ENCODE assay signal across 8 cellular contexts in genomic region chr19:51703655-51704515, GRCh38. TPM values are rescaled to one million over a fixed set of nuclear protein-coding genes. Genes with fewer than 3 reads are reported as not detected.
DNase-seq lines count a peak whose midpoint lies in the region; ATAC-seq and TF ChIP-seq lines count a peak whose summit lies in the region.

No MANE protein-coding gene starts in this region.

- H3K4me3 Mint-ChIP-seq in type B pancreatic cell = peak overlapping the region; percentile 88

- H3K4me3 ChIP-seq in SU-DHL-6 (ENCODE audit: insufficient read depth, low read length, poor library complexity, severe bottlenecking) = peak overlapping the region; percentile 77
- H3K4me3 ChIP-seq in adipocyte (ENCODE audit: low read length) = peak overlapping the region; percentile 96
- H3K4me3 ChIP-seq in heart left ventricle = peak overlapping the region; percentile 28 to 77 (median 66)

- H3K27ac Mint-ChIP-seq in type B pancreatic cell = peak overlapping the region; percentile 98

- no peaks in the 10 kb centered on the region for H4K20me1 ChIP-seq in SU-DHL-6 (ENCODE audit: low read depth, low read length)

- no peaks in the 10 kb centered on the region for H3K9me3 Mint-ChIP-seq in type B pancreatic cell

- DNase-seq in EH (ENCODE audit: low read depth) (peak; percentile 92), LoVo (ENCODE audit: low spot score) (peak; percentile 67), adipocyte (ENCODE audit: low read depth) (peak; percentile 98), heart left ventricle (peak; percentile 97 to 98 (median 98)), posterior cingulate gyrus (peak; percentile 85 to 99 (median 93)), type B pancreatic cell (ENCODE audit: extremely low spot score, unreplicated experiment) (peak; percentile 96)

- peak overlapping the region; percentile 75 for H2AFZ ChIP-seq in SU-DHL-6 (ENCODE audit: low read depth, low read length, severe bottlenecking)

- no peaks in the 10 kb centered on the region for H3F3A ChIP-seq in SU-DHL-6 (ENCODE audit: insufficient read depth)

- H3K4me1 Mint-ChIP-seq in type B pancreatic cell (ENCODE audit: unreplicated experiment) = peaks cover 28% of the 10 kb centered on the region

- H3K4me1 ChIP-seq in adipocyte (ENCODE audit: control insufficient read depth, insufficient read depth, low read length) (peaks cover 23% of the 10 kb centered on the region), heart left ventricle (peaks cover 0 to 37% (median 22%) of the 10 kb centered on the region in 12 donors)

- H3K9ac ChIP-seq in SU-DHL-6 (ENCODE audit: low read length) = peak overlapping the region; percentile 81
- H3K9ac ChIP-seq in adipocyte (ENCODE audit: low read length) = peak overlapping the region; percentile 100

- 0 out of 2 replicates have a peak, but pooled peaks cover 4% of the 10 kb centered on the region for H3K79me2 ChIP-seq in SU-DHL-6 (ENCODE audit: insufficient read depth, low read length)

- intact Hi-C loops in heart left ventricle (cut with DNase I) = loop anchor here in 3 of 10 donors (1.0 to 2.0 kb wide), 2 partner anchors 15 kb away; no protein-coding TSS in a partner anchor
- intact Hi-C loops in posterior cingulate gyrus (cut with DNase I) = loop anchor here (1.0 kb wide), 1 partner anchor 15 kb away; no protein-coding TSS in a partner anchor

- TF ChIP-seq POLR2A in heart left ventricle (IDR thresholded peaks at IDR 0.05) = peak in 1 of 2 donors; percentile 78

- H3K27me3 ChIP-seq in SU-DHL-6 (ENCODE audit: low read length) = no peaks in the 10 kb centered on the region
- H3K27me3 ChIP-seq in adipocyte (replicated peaks; ENCODE audit: control insufficient read depth, insufficient read depth, low read length) = no peaks in the 10 kb centered on the region
- H3K27me3 ChIP-seq in heart left ventricle = no peaks in the 10 kb centered on the region

- H3K36me3 ChIP-seq in SU-DHL-6 (ENCODE audit: low read length) (no peaks in the 10 kb centered on the region), adipocyte (ENCODE audit: control insufficient read depth, insufficient read depth, low read length, severe bottlenecking) (peaks cover 51% of the 10 kb centered on the region), heart left ventricle (peaks cover 0 to 59% (median 43%) of the 10 kb centered on the region in 9 donors)

- H3K36me3 Mint-ChIP-seq in type B pancreatic cell = peaks cover 26% of the 10 kb centered on the region

- H3K9me3 ChIP-seq in SU-DHL-6 (ENCODE audit: insufficient read depth, low read length) (no peaks in the 10 kb centered on the region), adipocyte (ENCODE audit: control insufficient read depth, low read length) (no peaks in the 10 kb centered on the region), heart left ventricle (no peaks in the 10 kb centered on the region)

- H3K27me3 Mint-ChIP-seq in type B pancreatic cell = peaks cover 5% of the 10 kb centered on the region

- ATAC-seq in GM21825 (IDR thresholded peaks at IDR 0.05; ENCODE audit: unreplicated experiment) (peak; percentile 84), heart left ventricle (peak; percentile 94 to 96 (median 96))

- H3K27ac ChIP-seq in SU-DHL-6 (ENCODE audit: low read depth, low read length) (peak overlapping the region; percentile 7; the same call in 1 of the 2 replicates), heart left ventricle (peak overlapping the region; percentile 81 to 97 (median 90))

- H3K4me2 ChIP-seq in SU-DHL-6 (ENCODE audit: low read depth, low read length, poor library complexity, severe bottlenecking) = peak overlapping the region; percentile 81

- WGBS in heart left ventricle, 4 donors = 3 to 15% (median 8%) methylated on average over 20 to 71 of the region's 71 CpGs

- peak; percentile 47 for TF ChIP-seq CTCF in SU-DHL-6 (IDR thresholded peaks at IDR 0.05; ENCODE audit: insufficient read depth, low read length, poor library complexity, severe bottlenecking)
- peak; percentile 23 to 80 (median 49) for TF ChIP-seq CTCF in heart left ventricle (IDR thresholded peaks at IDR 0.05)
- peak; percentile 66 for TF ChIP-seq CTCF in type B pancreatic cell (conservative IDR thresholded peaks at IDR 0.05)

- H3K9me2 ChIP-seq in SU-DHL-6 (replicated peaks; ENCODE audit: insufficient read depth, low read length) = no peaks in the 10 kb centered on the region

RNA-seq across cellular contexts. Expression of gene SPACA6, which starts 10.8 kb away (rescaled TPM):
- 10 to 100 TPM in 5 of 9 donors, 1 to 10 TPM in 4; 2.9 to 15.1 (median 10.2) TPM for total RNA-seq in heart left ventricle
- 10 to 100 TPM in 1 of 2 donors, 1 to 10 TPM in 1; 6.1 to 16.8 TPM for polyA plus RNA-seq in heart left ventricle
- total RNA-seq in type B pancreatic cell (ENCODE audit: low replicate concordance) = 12.8 and 28.7 TPM in 2 replicates

RNA-seq across cellular contexts. Expression of gene HAS1, which starts 19.9 kb away (rescaled TPM):
- total RNA-seq in heart left ventricle (10 to 100 TPM in 1 of 9 donors, 1 to 10 TPM in 1, under 1 TPM in 4, not detected in 3; 0.17 to 16.0 (median 0.81) TPM), type B pancreatic cell (ENCODE audit: low replicate concordance) (not detected in 2 replicates)
- polyA plus RNA-seq in heart left ventricle = under 1 TPM; 0.15 to 0.40 TPM

RNA-seq across cellular contexts. Expression of gene FPR1, which starts 47.8 kb away (rescaled TPM):
- total RNA-seq in heart left ventricle (10 to 100 TPM in 2 of 9 donors, 1 to 10 TPM in 7; 1.8 to 39.4 (median 4.7) TPM), type B pancreatic cell (ENCODE audit: low replicate concordance) (not detected in 2 replicates)
- 1 to 10 TPM in 1 of 2 donors, under 1 TPM in 1; 0.15 to 4.8 TPM for polyA plus RNA-seq in heart left ventricle

RNA-seq across cellular contexts. Expression of gene FPR2, which starts 57.1 kb away (rescaled TPM):
- total RNA-seq in heart left ventricle (10 to 100 TPM in 1 of 9 donors, 1 to 10 TPM in 2, under 1 TPM in 5, not detected in 1; 0.24 to 11.1 (median 0.80) TPM), type B pancreatic cell (ENCODE audit: low replicate concordance) (not detected in 2 replicates)
- polyA plus RNA-seq in heart left ventricle = 1 to 10 TPM in 1 of 2 donors, under 1 TPM in 1; 0.11 to 1.1 TPM

RNA-seq across cellular contexts. Expression of gene SIGLEC14, which starts 57.3 kb away (rescaled TPM):
- total RNA-seq in heart left ventricle (10 to 100 TPM in 1 of 9 donors, 1 to 10 TPM in 4, under 1 TPM in 2, not detected in 2; 0.20 to 17.9 (median 1.3) TPM), type B pancreatic cell (ENCODE audit: low replicate concordance) (not detected in 2 replicates)
- polyA plus RNA-seq in heart left ventricle = 1 to 10 TPM in 1 of 2 donors, under 1 TPM in 1; 0.27 to 1.3 TPM

Comparison
In these comparisons a context has a peak if more than half of its experiments do, and no peak if none do; other contexts are left out.
1. Peak in every context shown above with its lines: DNase-seq, ATAC-seq, H3K4me3 ChIP-seq and H3K27ac ChIP-seq.